Comparison of ENCODE assay signal across 8 cellular contexts in genomic region chr17:40121191-40121885, GRCh38.
DNase-seq lines count a peak whose midpoint lies in the region; ATAC-seq and TF ChIP-seq lines count a peak whose summit lies in the region.

No MANE protein-coding gene starts in this region.

- H3K4me3 Mint-ChIP-seq in central memory CD8-positive, alpha-beta T cell = peak overlapping the region; percentile 96
- H3K4me3 Mint-ChIP-seq in stimulated activated effector memory CD8-positive, alpha-beta T cell treated with anti-CD3 and anti-CD28 coated beads, Interleukin-12 subunit alpha, Interleukin-12 subunit beta, amount 100 ng/mL, for 72 hours = peak overlapping the region; percentile 98

- peak; percentile 9 for ATAC-seq in HG02759 (IDR thresholded peaks at IDR 0.05; ENCODE audit: unreplicated experiment)
- peak; percentile 43 for ATAC-seq in RWPE2 (ENCODE audit: low read depth)
- no peak for ATAC-seq in central memory CD8-positive, alpha-beta T cell (replicated peaks; ENCODE audit: extremely low read depth, poor library complexity, severe bottlenecking)
- peak; percentile 58 for ATAC-seq in stimulated activated effector memory CD8-positive, alpha-beta T cell treated with anti-CD3 and anti-CD28 coated beads, Interleukin-12 subunit alpha, Interleukin-12 subunit beta, amount 100 ng/mL, for 72 hours
- no peak for ATAC-seq in HG03457 (IDR thresholded peaks at IDR 0.05; ENCODE audit: unreplicated experiment)

- peaks cover 13% of the 10 kb centered on the region for H4K20me1 ChIP-seq in DOHH2 (ENCODE audit: control insufficient read depth, insufficient read depth, low read depth, low read length)

- DNase-seq in RWPE2 (ENCODE audit: low spot score) = no peak
- DNase-seq in central memory CD8-positive, alpha-beta T cell (ENCODE audit: low spot score in 2 of 2) = no peak
- DNase-seq in stimulated activated effector memory CD8-positive, alpha-beta T cell treated with anti-CD3 and anti-CD28 coated beads, Interleukin-12 subunit alpha, Interleukin-12 subunit beta, amount 100 ng/mL, for 72 hours (ENCODE audit: low spot score in 2 of 2) = no peak
- DNase-seq in NCI-H2196 treated with DMSO at 0.1 percent for 48 hours (lab: John Stamatoyannopoulos, UW; ENCODE audit: unreplicated experiment) = no peak

- peak overlapping the region; percentile 85 for H3K27ac Mint-ChIP-seq in central memory CD8-positive, alpha-beta T cell (ENCODE audit: low read depth)
- peak overlapping the region; percentile 85 for H3K27ac Mint-ChIP-seq in stimulated activated effector memory CD8-positive, alpha-beta T cell treated with anti-CD3 and anti-CD28 coated beads, Interleukin-12 subunit alpha, Interleukin-12 subunit beta, amount 100 ng/mL, for 72 hours

- H3K27me3 ChIP-seq in DOHH2 (ENCODE audit: control insufficient read depth, low read length) (no peaks in the 10 kb centered on the region), RWPE2 (ENCODE audit: insufficient read depth, poor library complexity, severe bottlenecking) (no peaks in the 10 kb centered on the region), layer of hippocampus (ENCODE audit: control insufficient read depth, insufficient read depth, low read length) (no peaks in the 10 kb centered on the region)

- H3K9me3 ChIP-seq in DOHH2 (ENCODE audit: control insufficient read depth, insufficient read depth, low read length) (no peaks in the 10 kb centered on the region), RWPE2 (ENCODE audit: severe bottlenecking) (no peaks in the 10 kb centered on the region)

- no peaks in the 10 kb centered on the region for H3K9me2 ChIP-seq in DOHH2 (replicated peaks; ENCODE audit: control insufficient read depth, low read length)

- peak overlapping the region; percentile 97 for H3K4me2 ChIP-seq in DOHH2 (ENCODE audit: low read length)

- no peaks in the 10 kb centered on the region for H3K9me3 Mint-ChIP-seq in central memory CD8-positive, alpha-beta T cell
- no peaks in the 10 kb centered on the region for H3K9me3 Mint-ChIP-seq in stimulated activated effector memory CD8-positive, alpha-beta T cell treated with anti-CD3 and anti-CD28 coated beads, Interleukin-12 subunit alpha, Interleukin-12 subunit beta, amount 100 ng/mL, for 72 hours

- H3K36me3 Mint-ChIP-seq in central memory CD8-positive, alpha-beta T cell (ENCODE audit: insufficient read depth) = peaks cover 25% of the 10 kb centered on the region
- peaks cover 33% of the 10 kb centered on the region for H3K36me3 Mint-ChIP-seq in stimulated activated effector memory CD8-positive, alpha-beta T cell treated with anti-CD3 and anti-CD28 coated beads, Interleukin-12 subunit alpha, Interleukin-12 subunit beta, amount 100 ng/mL, for 72 hours

- H3K79me2 ChIP-seq in DOHH2 (ENCODE audit: control insufficient read depth, low read length) = peaks cover 62% of the 10 kb centered on the region

- H3K27ac ChIP-seq in DOHH2 (ENCODE audit: low read depth, low read length) (peak overlapping the region; percentile 54), RWPE2 (ENCODE audit: poor library complexity, severe bottlenecking) (peak overlapping the region; percentile 84), layer of hippocampus (ENCODE audit: low read depth, low read length) (peak overlapping the region; percentile 95)

- H3F3A ChIP-seq in DOHH2 (ENCODE audit: control insufficient read depth, insufficient read depth) = peaks cover 8% of the 10 kb centered on the region; the same call in 1 of the 2 replicates

- H3K27me3 Mint-ChIP-seq in central memory CD8-positive, alpha-beta T cell = no peaks in the 10 kb centered on the region

- peaks cover 47% of the 10 kb centered on the region for H3K4me1 Mint-ChIP-seq in central memory CD8-positive, alpha-beta T cell
- peaks cover 45% of the 10 kb centered on the region for H3K4me1 Mint-ChIP-seq in stimulated activated effector memory CD8-positive, alpha-beta T cell treated with anti-CD3 and anti-CD28 coated beads, Interleukin-12 subunit alpha, Interleukin-12 subunit beta, amount 100 ng/mL, for 72 hours

- H3K4me1 ChIP-seq in DOHH2 (ENCODE audit: control insufficient read depth, low read length) = peaks cover 26% of the 10 kb centered on the region
- peaks cover 6% of the 10 kb centered on the region for H3K4me1 ChIP-seq in RWPE2 (ENCODE audit: insufficient read depth, poor library complexity, severe bottlenecking)

- TF ChIP-seq CTCF in DOHH2 (IDR thresholded peaks at IDR 0.05; ENCODE audit: low read depth, low read length, poor library complexity, severe bottlenecking) (no peak), RWPE2 (IDR thresholded peaks at IDR 0.05; ENCODE audit: poor library complexity, severe bottlenecking) (no peak)

- peak overlapping the region; percentile 84 for H3K4me3 ChIP-seq in DOHH2 (ENCODE audit: low read length)
- H3K4me3 ChIP-seq in RWPE2 (ENCODE audit: severe bottlenecking) = peak overlapping the region; percentile 91

- peaks cover 47% of the 10 kb centered on the region for H3K36me3 ChIP-seq in DOHH2 (ENCODE audit: control insufficient read depth, low read length)
- H3K36me3 ChIP-seq in RWPE2 (ENCODE audit: low read depth) = peaks cover 33% of the 10 kb centered on the region

Comparison
In these comparisons a context has a peak if more than half of its experiments do, and no peak if none do; other contexts are left out.
1. ATAC-seq: peak in HG02759 (single experiment), RWPE2 (single experiment) and stimulated activated effector memory CD8-positive, alpha-beta T cell treated with anti-CD3 and anti-CD28 coated beads, Interleukin-12 subunit alpha, Interleukin-12 subunit beta, amount 100 ng/mL, for 72 hours (single experiment); none in central memory CD8-positive, alpha-beta T cell (single experiment) and HG03457 (single experiment).
2. Peak in every context shown above with its lines, with median percentiles within 50 percentile points of each other: H3K27ac ChIP-seq.